Comparison of ENCODE assay signal across 1 cellular context in genomic region chr7:79451580-79451979, GRCh38.
TF ChIP-seq lines count a peak whose summit lies in the region.

No MANE protein-coding gene starts in this region.

TF ChIP-seq in HEK293, 187 proteins besides CTCF, POLR2A, EP300 and RAD21 (continued from another document):
- no peak for TF ChIP-seq ZNF518A (tag by site-specific recombination; conservative IDR thresholded peaks at IDR 0.05; ENCODE audit: low read depth)
- TF ChIP-seq GLI2 (tag by site-specific recombination; IDR thresholded peaks at IDR 0.05; ENCODE audit: borderline replicate concordance, low read depth): no peak
- TF ChIP-seq ZNF639 (tag by site-specific recombination; IDR thresholded peaks at IDR 0.05): no peak
- TF ChIP-seq ZNF155 (tag by site-specific recombination; IDR thresholded peaks at IDR 0.05): no peak
- no peak for TF ChIP-seq SCRT2 (tag by site-specific recombination; IDR thresholded peaks at IDR 0.05)
- TF ChIP-seq ZNF404 (tag by site-specific recombination; IDR thresholded peaks at IDR 0.05): no peak
- no peak for TF ChIP-seq KLF16 (tag by site-specific recombination; IDR thresholded peaks at IDR 0.05)
- no peak for TF ChIP-seq ZNF398 (tag by site-specific recombination; IDR thresholded peaks at IDR 0.05)
- TF ChIP-seq, protein P1, sequence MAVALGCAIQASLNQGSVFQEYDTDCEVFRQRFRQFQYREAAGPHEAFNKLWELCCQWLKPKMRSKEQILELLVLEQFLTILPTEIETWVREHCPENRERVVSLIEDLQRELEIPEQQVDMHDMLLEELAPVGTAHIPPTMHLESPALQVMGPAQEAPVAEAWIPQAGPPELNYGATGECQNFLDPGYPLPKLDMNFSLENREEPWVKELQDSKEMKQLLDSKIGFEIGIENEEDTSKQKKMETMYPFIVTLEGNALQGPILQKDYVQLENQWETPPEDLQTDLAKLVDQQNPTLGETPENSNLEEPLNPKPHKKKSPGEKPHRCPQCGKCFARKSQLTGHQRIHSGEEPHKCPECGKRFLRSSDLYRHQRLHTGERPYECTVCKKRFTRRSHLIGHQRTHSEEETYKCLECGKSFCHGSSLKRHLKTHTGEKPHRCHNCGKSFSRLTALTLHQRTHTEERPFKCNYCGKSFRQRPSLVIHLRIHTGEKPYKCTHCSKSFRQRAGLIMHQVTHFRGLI (tag by site-specific recombination; IDR thresholded peaks at IDR 0.05): no peak
- TF ChIP-seq ZNF529 (tag by site-specific recombination; IDR thresholded peaks at IDR 0.05; ENCODE audit: insufficient replicate concordance): no peak
- TF ChIP-seq KLF9 (tag by site-specific recombination; IDR thresholded peaks at IDR 0.05; ENCODE audit: low read depth): no peak
- TF ChIP-seq KLF10 (tag by site-specific recombination; IDR thresholded peaks at IDR 0.05): no peak
- TF ChIP-seq ZNF513 (tag by site-specific recombination; IDR thresholded peaks at IDR 0.05): no peak
